Comparison of ENCODE assay signal across 33 cellular contexts in genomic region chr1:59643526-59643925, GRCh38.
"Had no signal": no experiment of that assay in that cellular context is flagged by ENCODE, and none has a peak within 500 bp of the region (broad histone marks: within the 10 kb centered on the region; RNA-seq: fewer than 3 reads in every experiment).

No MANE protein-coding gene starts in this region.

- H3K27me3 ChIP-seq: ascending aorta, brain microvascular endothelial cell, dorsolateral prefrontal cortex, esophagus muscularis mucosa, foreskin keratinocyte, gastrocnemius medialis, heart left ventricle had no signal

- H3K27me3 Mint-ChIP-seq: activated CD4-positive, alpha-beta memory T cell treated with anti-CD3 and anti-CD28 coated beads for 36 hours; activated CD4-positive, alpha-beta T cell treated with anti-CD3 and anti-CD28 coated beads for 36 hours; activated CD4-positive, alpha-beta T cell treated with anti-CD3 and anti-CD28 coated beads, Interleukin-2, amount 10 ng/mL, durations not matched to agents 24 days and 14 days; activated CD8-positive, alpha-beta memory T cell treated with anti-CD3 and anti-CD28 coated beads, Interleukin-2, amount 10 ng/mL, durations not matched to agents 7 days and 5 days; activated naive CD4-positive, alpha-beta T cell treated with anti-CD3 and anti-CD28 coated beads, Interleukin-2, amount 50 U/mL, for 24 hours; activated naive CD8-positive, alpha-beta T cell treated with anti-CD3 and anti-CD28 coated beads for 36 hours; activated naive CD8-positive, alpha-beta T cell treated with anti-CD3 and anti-CD28 coated beads, Interleukin-2, amount 50 U/mL, for 24 hours; central memory CD8-positive, alpha-beta T cell; dendritic cell treated with granulocyte-macrophage colony-stimulating factor and Interleukin-4, amounts not matched to agents 40 ng/mL and 50 ng/mL, for 4 days had no signal

- DNase-seq: activated CD4-positive, alpha-beta memory T cell treated with anti-CD3 and anti-CD28 coated beads for 36 hours; activated CD4-positive, alpha-beta T cell treated with anti-CD3 and anti-CD28 coated beads for 36 hours; activated CD4-positive, alpha-beta T cell treated with anti-CD3 and anti-CD28 coated beads, Interleukin-2, amount 10 ng/mL, durations not matched to agents 24 days and 14 days; activated CD4-positive, CD25-positive, alpha-beta regulatory T cell; activated CD4-positive, CD25-positive, alpha-beta regulatory T cell treated with anti-CD3 and anti-CD28 coated beads, Interleukin-2, amount 50 U/mL, for 72 hours; activated CD8-positive, alpha-beta memory T cell treated with anti-CD3 and anti-CD28 coated beads, Interleukin-2, amount 10 ng/mL, durations not matched to agents 7 days and 5 days; activated CD8-positive, alpha-beta memory T cell treated with anti-CD3 and anti-CD28 coated beads, Interleukin-2, amount 50 U/mL, for 4 hours; activated CD8-positive, alpha-beta T cell treated with anti-CD3 and anti-CD28 coated beads, Interleukin-2, amount 10 ng/mL, durations not matched to agents 7 days and 5 days; activated effector memory CD4-positive, alpha-beta T cell treated with anti-CD3 and anti-CD28 coated beads, Interleukin-2, amount 50 U/mL, for 16 hours; activated naive CD4-positive, alpha-beta T cell treated with anti-CD3 and anti-CD28 coated beads for 36 hours; activated naive CD8-positive, alpha-beta T cell treated with anti-CD3 and anti-CD28 coated beads for 36 hours; activated naive CD8-positive, alpha-beta T cell treated with anti-CD3 and anti-CD28 coated beads, Interleukin-2, amount 50 U/mL, for 24 hours; activated T-cell treated with anti-CD3 and anti-CD28 coated beads, Interleukin-2, amount 50 U/mL, for 1 hour; activated T-cell treated with anti-CD3 and anti-CD28 coated beads, Interleukin-2, amount 50 U/mL, for 48 hours; brain microvascular endothelial cell; dorsolateral prefrontal cortex; effector memory CD4-positive, alpha-beta T cell; endodermal cell; erythroblast; foreskin keratinocyte; gastrocnemius medialis; glutamatergic neuron; heart left ventricle; T-helper 2 cell had no signal

- H3K36me3 Mint-ChIP-seq: activated CD8-positive, alpha-beta memory T cell treated with anti-CD3 and anti-CD28 coated beads, Interleukin-2, amount 10 ng/mL, durations not matched to agents 7 days and 5 days; activated naive CD4-positive, alpha-beta T cell treated with anti-CD3 and anti-CD28 coated beads, Interleukin-2, amount 50 U/mL, for 24 hours; activated naive CD8-positive, alpha-beta T cell treated with anti-CD3 and anti-CD28 coated beads for 36 hours had no signal

- H3K4me1 ChIP-seq: ascending aorta, foreskin keratinocyte, gastrocnemius medialis had no signal

- H3K4me3 Mint-ChIP-seq: activated CD4-positive, alpha-beta memory T cell treated with anti-CD3 and anti-CD28 coated beads for 36 hours; activated CD4-positive, alpha-beta T cell treated with anti-CD3 and anti-CD28 coated beads for 36 hours; activated CD4-positive, alpha-beta T cell treated with anti-CD3 and anti-CD28 coated beads, Interleukin-2, amount 10 ng/mL, durations not matched to agents 24 days and 14 days; activated CD8-positive, alpha-beta memory T cell treated with anti-CD3 and anti-CD28 coated beads, Interleukin-2, amount 10 ng/mL, durations not matched to agents 7 days and 5 days; activated CD8-positive, alpha-beta T cell treated with anti-CD3 and anti-CD28 coated beads, Interleukin-2, amount 10 ng/mL, durations not matched to agents 7 days and 5 days; activated naive CD4-positive, alpha-beta T cell treated with anti-CD3 and anti-CD28 coated beads for 36 hours; activated naive CD4-positive, alpha-beta T cell treated with anti-CD3 and anti-CD28 coated beads, Interleukin-2, amount 50 U/mL, for 24 hours; activated naive CD8-positive, alpha-beta T cell treated with anti-CD3 and anti-CD28 coated beads for 36 hours; activated naive CD8-positive, alpha-beta T cell treated with anti-CD3 and anti-CD28 coated beads, Interleukin-2, amount 50 U/mL, for 24 hours; activated T-helper 1 cell treated with anti-CD3 and anti-CD28 coated beads, Interleukin-12 subunit alpha, Interleukin-12 subunit beta, Interleukin-2, Interleukin-4 antibody, amounts not matched to agents 30 ng/mL and 10 ng/mL and 1 ng/mL, durations not matched to agents 14 hours and 24 hours and 36 hours; central memory CD8-positive, alpha-beta T cell; dendritic cell treated with granulocyte-macrophage colony-stimulating factor and Interleukin-4, amounts not matched to agents 40 ng/mL and 50 ng/mL, for 4 days; endodermal cell had no signal

- H3K4me3 ChIP-seq: ascending aorta, coronary artery, dorsolateral prefrontal cortex, esophagus muscularis mucosa, gastrocnemius medialis, heart left ventricle had no signal

- H3K27ac Mint-ChIP-seq: activated CD4-positive, alpha-beta memory T cell treated with anti-CD3 and anti-CD28 coated beads for 36 hours; activated CD4-positive, alpha-beta T cell treated with anti-CD3 and anti-CD28 coated beads for 36 hours; activated CD4-positive, alpha-beta T cell treated with anti-CD3 and anti-CD28 coated beads, Interleukin-2, amount 10 ng/mL, durations not matched to agents 24 days and 14 days; activated CD8-positive, alpha-beta memory T cell treated with anti-CD3 and anti-CD28 coated beads, Interleukin-2, amount 10 ng/mL, durations not matched to agents 7 days and 5 days; activated CD8-positive, alpha-beta T cell treated with anti-CD3 and anti-CD28 coated beads, Interleukin-2, amount 10 ng/mL, durations not matched to agents 7 days and 5 days; activated naive CD4-positive, alpha-beta T cell treated with anti-CD3 and anti-CD28 coated beads for 36 hours; activated naive CD4-positive, alpha-beta T cell treated with anti-CD3 and anti-CD28 coated beads, Interleukin-2, amount 50 U/mL, for 24 hours; activated naive CD8-positive, alpha-beta T cell treated with anti-CD3 and anti-CD28 coated beads for 36 hours; activated naive CD8-positive, alpha-beta T cell treated with anti-CD3 and anti-CD28 coated beads, Interleukin-2, amount 50 U/mL, for 24 hours; activated T-helper 1 cell treated with anti-CD3 and anti-CD28 coated beads, Interleukin-12 subunit alpha, Interleukin-12 subunit beta, Interleukin-2, Interleukin-4 antibody, amounts not matched to agents 30 ng/mL and 10 ng/mL and 1 ng/mL, durations not matched to agents 14 hours and 24 hours and 36 hours; activated T-helper 2 cell treated with anti-CD3 and anti-CD28 coated beads, Interferon-gamma antibody, Interleukin-2, Interleukin-4, amounts not matched to agents 10 μg/mL and 5 μg/mL and 100 μg/mL, durations not matched to agents 14 hours and 24 hours and 36 hours; dendritic cell treated with granulocyte-macrophage colony-stimulating factor and Interleukin-4, amounts not matched to agents 40 ng/mL and 50 ng/mL, for 4 days; endodermal cell had no signal

- H3K9me3 Mint-ChIP-seq: activated CD4-positive, alpha-beta memory T cell treated with anti-CD3 and anti-CD28 coated beads for 36 hours; activated naive CD4-positive, alpha-beta T cell treated with anti-CD3 and anti-CD28 coated beads for 36 hours; activated naive CD4-positive, alpha-beta T cell treated with anti-CD3 and anti-CD28 coated beads, Interleukin-2, amount 50 U/mL, for 24 hours; activated naive CD8-positive, alpha-beta T cell treated with anti-CD3 and anti-CD28 coated beads for 36 hours; activated naive CD8-positive, alpha-beta T cell treated with anti-CD3 and anti-CD28 coated beads, Interleukin-2, amount 50 U/mL, for 24 hours; activated T-helper 1 cell treated with anti-CD3 and anti-CD28 coated beads, Interleukin-12 subunit alpha, Interleukin-12 subunit beta, Interleukin-2, Interleukin-4 antibody, amounts not matched to agents 30 ng/mL and 10 ng/mL and 1 ng/mL, durations not matched to agents 14 hours and 24 hours and 36 hours; activated T-helper 2 cell treated with anti-CD3 and anti-CD28 coated beads, Interferon-gamma antibody, Interleukin-2, Interleukin-4, amounts not matched to agents 10 μg/mL and 5 μg/mL and 100 μg/mL, durations not matched to agents 14 hours and 24 hours and 36 hours; central memory CD8-positive, alpha-beta T cell; dendritic cell treated with granulocyte-macrophage colony-stimulating factor and Interleukin-4, amounts not matched to agents 40 ng/mL and 50 ng/mL, for 4 days had no signal

- H3K36me3 ChIP-seq: ascending aorta, brain microvascular endothelial cell, esophagus muscularis mucosa, gastrocnemius medialis, heart left ventricle had no signal

- ATAC-seq: activated CD4-positive, alpha-beta T cell treated with anti-CD3 and anti-CD28 coated beads for 36 hours; activated CD8-positive, alpha-beta memory T cell treated with anti-CD3 and anti-CD28 coated beads, Interleukin-2, amount 10 ng/mL, durations not matched to agents 7 days and 5 days; activated CD8-positive, alpha-beta T cell treated with anti-CD3 and anti-CD28 coated beads, Interleukin-2, amount 10 ng/mL, durations not matched to agents 7 days and 5 days; activated naive CD8-positive, alpha-beta T cell treated with anti-CD3 and anti-CD28 coated beads, Interleukin-2, amount 50 U/mL, for 24 hours; foreskin keratinocyte; gastrocnemius medialis; heart left ventricle had no signal

- FAIRE-seq: bronchial epithelial cell had no signal

- H3K27ac ChIP-seq: ascending aorta, brain microvascular endothelial cell, coronary artery, dorsolateral prefrontal cortex, esophagus muscularis mucosa, foreskin keratinocyte, gastrocnemius medialis, heart left ventricle had no signal

- H3K4me1 Mint-ChIP-seq: activated CD4-positive, alpha-beta T cell treated with anti-CD3 and anti-CD28 coated beads for 36 hours; activated CD4-positive, alpha-beta T cell treated with anti-CD3 and anti-CD28 coated beads, Interleukin-2, amount 10 ng/mL, durations not matched to agents 24 days and 14 days; activated CD8-positive, alpha-beta memory T cell treated with anti-CD3 and anti-CD28 coated beads, Interleukin-2, amount 10 ng/mL, durations not matched to agents 7 days and 5 days; activated naive CD4-positive, alpha-beta T cell treated with anti-CD3 and anti-CD28 coated beads, Interleukin-2, amount 50 U/mL, for 24 hours; activated naive CD8-positive, alpha-beta T cell treated with anti-CD3 and anti-CD28 coated beads for 36 hours; activated naive CD8-positive, alpha-beta T cell treated with anti-CD3 and anti-CD28 coated beads, Interleukin-2, amount 50 U/mL, for 24 hours; central memory CD8-positive, alpha-beta T cell had no signal

- H3K9me3 ChIP-seq: ascending aorta, esophagus muscularis mucosa, gastrocnemius medialis, heart left ventricle had no signal
